14 cellular contexts compared by ENCODE assay signal in genomic region chr11:103887001-103887680, GRCh38.
A peak's percentile ranks its signal among the peaks of the same experiment; 100 is the strongest.
DNase-seq lines count a peak whose midpoint lies in the region; ATAC-seq and TF ChIP-seq lines count a peak whose summit lies in the region.
"Had no signal": no experiment of that assay in that cellular context is flagged by ENCODE, and none has a peak within 500 bp of the region (broad histone marks: within the 10 kb centered on the region; RNA-seq: fewer than 3 reads in every experiment).

No MANE protein-coding gene starts in this region.

- H3K9me3 Mint-ChIP-seq in T-helper 2 cell treated with Interferon-gamma antibody and Interleukin-4, amounts not matched to agents 5 μg/mL and 100 μg/mL, for 36 hours, result peaks cover 8% of the 10 kb centered on the region

- no peak overlapping the region for H3K27ac ChIP-seq in cardiac muscle cell
- H3K27ac ChIP-seq: suprapubic skin had no signal

- H3K9me3 ChIP-seq in cardiac muscle cell (ENCODE audit: low read depth), result no peaks in the 10 kb centered on the region

- intact Hi-C loops in posterior cingulate gyrus (cut with DNase I), result no loop called here

- H3K27me3 ChIP-seq in cardiac muscle cell, result no peaks in the 10 kb centered on the region
- H3K27me3 ChIP-seq: suprapubic skin had no signal

- DNase-seq in cardiac muscle cell (ENCODE audit: low read depth in 1 of 2, low spot score in 1 of 2) (peak; percentile 16 to 23), posterior cingulate gyrus (peak in 8 of 10 donors; percentile 12 to 84 (median 24))
- no peak for DNase-seq in activated CD4-positive, alpha-beta T cell treated with anti-CD3 and anti-CD28 coated beads for 48 hours
- no peak for DNase-seq in activated naive CD4-positive, alpha-beta T cell (lab: John Stamatoyannopoulos, UW)
- no peak for DNase-seq in T-helper 2 cell treated with Interferon-gamma antibody and Interleukin-4, amounts not matched to agents 5 μg/mL and 100 μg/mL, for 36 hours (ENCODE audit: low spot score)
- DNase-seq: activated gamma-delta T cell treated with Interleukin-2 at 50 U/mL for 16 hours; HFFc6; NCI-H2107; NK-92 treated with Interleukin-12 subunit alpha and Interleukin-12 subunit beta, amount 100 ng/mL, for 24 hours had no signal

- ATAC-seq in GM19438 (IDR thresholded peaks at IDR 0.05; ENCODE audit: low read depth, unreplicated experiment) (peak; percentile 76), HG03469 (IDR thresholded peaks at IDR 0.05; ENCODE audit: unreplicated experiment) (peak; percentile 39), GM18519 (IDR thresholded peaks at IDR 0.05; ENCODE audit: low FRiP score, unreplicated experiment) (no peak)

- H3K36me3 ChIP-seq in cardiac muscle cell, result no peaks in the 10 kb centered on the region
- H3K36me3 ChIP-seq: suprapubic skin had no signal

- no peaks in the 10 kb centered on the region for H3K36me3 Mint-ChIP-seq in T-helper 2 cell treated with Interferon-gamma antibody and Interleukin-4, amounts not matched to agents 5 μg/mL and 100 μg/mL, for 36 hours (ENCODE audit: low read depth)

- no peak overlapping the region for H3K4me3 Mint-ChIP-seq in T-helper 2 cell treated with Interferon-gamma antibody and Interleukin-4, amounts not matched to agents 5 μg/mL and 100 μg/mL, for 36 hours
- H3K4me3 Mint-ChIP-seq: B cell, HFFc6 had no signal

- no peak overlapping the region for H3K27ac Mint-ChIP-seq in T-helper 2 cell treated with Interferon-gamma antibody and Interleukin-4, amounts not matched to agents 5 μg/mL and 100 μg/mL, for 36 hours
- H3K27ac Mint-ChIP-seq: B cell, HFFc6 had no signal

- peaks cover 5% of the 10 kb centered on the region for H3K4me1 ChIP-seq in cardiac muscle cell (ENCODE audit: low read depth)
- H3K4me1 ChIP-seq: suprapubic skin had no signal

- no peaks in the 10 kb centered on the region for H3K4me1 Mint-ChIP-seq in T-helper 2 cell treated with Interferon-gamma antibody and Interleukin-4, amounts not matched to agents 5 μg/mL and 100 μg/mL, for 36 hours (ENCODE audit: low read depth)

- no peak overlapping the region for H3K4me3 ChIP-seq in cardiac muscle cell
- H3K4me3 ChIP-seq: suprapubic skin had no signal

- no peaks in the 10 kb centered on the region for H3K27me3 Mint-ChIP-seq in T-helper 2 cell treated with Interferon-gamma antibody and Interleukin-4, amounts not matched to agents 5 μg/mL and 100 μg/mL, for 36 hours (ENCODE audit: low read depth)

- TF ChIP-seq CTCF in cardiac muscle cell (IDR thresholded peaks at IDR 0.05; ENCODE audit: low read depth, low read length), result no peak

Comparison
In these comparisons a context has a peak if more than half of its experiments do, and no peak if none do; other contexts are left out.
1. DNase-seq: peak in cardiac muscle cell (2 of 2) and posterior cingulate gyrus (8 of 10); none in activated CD4-positive, alpha-beta T cell treated with anti-CD3 and anti-CD28 coated beads for 48 hours (single experiment), activated naive CD4-positive, alpha-beta T cell (0 of 4) and T-helper 2 cell treated with Interferon-gamma antibody and Interleukin-4, amounts not matched to agents 5 μg/mL and 100 μg/mL, for 36 hours (single experiment).